ENCODE assay signal across 13 cellular contexts in the genomic region with DNA sequence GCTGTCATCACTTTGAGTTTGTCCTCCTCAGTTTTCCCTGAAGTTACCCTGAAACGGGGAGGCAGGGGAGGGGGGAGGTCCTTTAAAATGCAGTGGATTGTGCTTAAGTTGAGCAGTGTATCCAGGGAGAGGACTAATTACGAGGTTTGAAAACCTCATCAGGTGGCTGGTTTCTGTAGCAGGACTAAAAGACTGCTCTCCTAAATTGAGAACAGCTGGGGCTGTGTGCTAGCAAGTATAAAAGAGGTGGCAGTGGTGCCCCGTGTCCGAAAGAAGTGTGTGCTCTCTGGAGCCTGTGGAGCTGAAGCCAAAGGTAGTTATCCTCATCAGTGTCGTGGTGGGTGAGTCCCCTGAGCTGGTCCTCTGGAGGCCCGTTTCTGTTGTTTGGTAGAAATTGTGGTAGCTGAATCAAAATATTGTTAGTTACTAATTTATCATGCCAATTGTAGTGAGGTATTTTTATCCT.
"Had no signal": no experiment of that assay in that cellular context is flagged by ENCODE, and none has a peak within 500 bp of the region (broad histone marks: within the 10 kb centered on the region; RNA-seq: fewer than 3 reads in every experiment).

No MANE protein-coding gene starts in this region.

- H3K27me3 Mint-ChIP-seq: activated naive CD4-positive, alpha-beta T cell treated with anti-CD3 and anti-CD28 coated beads, Interleukin-2, amount 10 ng/mL, durations not matched to agents 7 days and 5 days had no signal

- H3K9me3 ChIP-seq: pancreas, stomach, vagina had no signal

- H3K4me1 Mint-ChIP-seq: activated naive CD4-positive, alpha-beta T cell treated with anti-CD3 and anti-CD28 coated beads, Interleukin-2, amount 10 ng/mL, durations not matched to agents 7 days and 5 days; immature natural killer cell; neural crest cell had no signal

- H3K4me3 Mint-ChIP-seq: activated naive CD4-positive, alpha-beta T cell treated with anti-CD3 and anti-CD28 coated beads, Interleukin-2, amount 10 ng/mL, durations not matched to agents 7 days and 5 days; immature natural killer cell; neural crest cell had no signal

- H3K36me3 Mint-ChIP-seq: activated naive CD4-positive, alpha-beta T cell treated with anti-CD3 and anti-CD28 coated beads, Interleukin-2, amount 10 ng/mL, durations not matched to agents 7 days and 5 days; immature natural killer cell had no signal

- H3K9me3 Mint-ChIP-seq: activated naive CD4-positive, alpha-beta T cell treated with anti-CD3 and anti-CD28 coated beads, Interleukin-2, amount 10 ng/mL, durations not matched to agents 7 days and 5 days had no signal

- H3K27ac Mint-ChIP-seq: activated naive CD4-positive, alpha-beta T cell treated with anti-CD3 and anti-CD28 coated beads, Interleukin-2, amount 10 ng/mL, durations not matched to agents 7 days and 5 days; activated T-helper 2 cell treated with anti-CD3 and anti-CD28 coated beads, Interferon-gamma antibody, Interleukin-2, Interleukin-4, amounts not matched to agents 10 μg/mL and 5 μg/mL and 100 μg/mL, durations not matched to agents 14 hours and 24 hours and 36 hours; immature natural killer cell had no signal

- H3K36me3 ChIP-seq: pancreas, stomach, vagina had no signal

- DNase-seq: activated CD4-positive, alpha-beta T cell treated with anti-CD3 and anti-CD28 coated beads, Interleukin-2, amount 50 U/mL, for 1 hour; activated naive CD4-positive, alpha-beta T cell treated with anti-CD3 and anti-CD28 coated beads, Interleukin-2, amount 10 ng/mL, durations not matched to agents 7 days and 5 days; activated T-cell treated with anti-CD3 and anti-CD28 coated beads for 4 hours; effector memory CD4-positive, alpha-beta T cell; erythroblast; immature natural killer cell; pancreas; small intestine; stomach; T-helper 2 cell had no signal

- H3K27ac ChIP-seq: pancreas, vagina had no signal

- H3K27me3 ChIP-seq: pancreas, stomach, vagina had no signal

- H3K4me3 ChIP-seq: pancreas, stomach, vagina had no signal
